In genomic region chr1:169137357-169137756, GRCh38 we compare ENCODE assay signal across 20 cellular contexts. TPM values are rescaled to one million over a fixed set of nuclear protein-coding genes. Genes with fewer than 3 reads are reported as not detected.
DNase-seq lines count a peak whose midpoint lies in the region; ATAC-seq, FAIRE-seq and TF ChIP-seq lines count a peak whose summit lies in the region.
"Had no signal": no experiment of that assay in that cellular context is flagged by ENCODE, and none has a peak within 500 bp of the region (broad histone marks: within the 10 kb centered on the region; RNA-seq: fewer than 3 reads in every experiment).

No MANE protein-coding gene starts in this region.

- FAIRE-seq in A549 (lab: Jason Lieb, UNC) = no peak
- peak; percentile 26 for FAIRE-seq in GM19239 (lab: Jason Lieb, UNC)
- FAIRE-seq: A204.1, D721Med, G401.6, GM12891, K562 had no signal

- no peak for TF ChIP-seq POLR2A in A549 (IDR thresholded peaks at IDR 0.05; ENCODE audit: low read length)

- H2BK5ac ChIP-seq in neuronal stem cell (ENCODE audit: low read length) = no peak overlapping the region

- no peak overlapping the region for H4K8ac ChIP-seq in neuronal stem cell (ENCODE audit: low read depth, low read length)

- POLR2A ChIA-PET in A549 (lab: Yijun Ruan, JAX) = no interaction called here

- no peak overlapping the region for H3K18ac ChIP-seq in neuronal stem cell (ENCODE audit: low read length)

- WGBS in A549 (ENCODE audit: missing lambda C conversion rate) = 91% methylated on average over 4 of the region's 4 CpGs
- WGBS in neuronal stem cell (ENCODE audit: extremely low coverage in 2 of 2, insufficient read length in 2 of 2, insufficient replicate concordance in 1 of 2), 2 donors = 100% methylated on average over 2 of the region's 4 CpGs; no CpG with 5 or more reads in 1 of the 2 donors

- no peaks in the 10 kb centered on the region for H3K27me3 ChIP-seq in neuronal stem cell (ENCODE audit: control insufficient read depth in 3 of 3, insufficient read depth in 3 of 3, low read depth in 1 of 3, low read length in 3 of 3)

- TF ChIP-seq RAD21 in A549 (conservative IDR thresholded peaks at IDR 0.05 in 1 of 2, IDR thresholded peaks at IDR 0.05 in 1 of 2) = no peak

- TF ChIP-seq CTCF in A549 (IDR thresholded peaks at IDR 0.05) = no peak

- H3K27ac ChIP-seq in A549 = peak overlapping the region in 1 of 2 experiments; percentile 41; a peak in 2 of 6 replicates
- no peak overlapping the region for H3K27ac ChIP-seq in neuronal stem cell (replicated peaks; ENCODE audit: low read length)
- H3K27ac ChIP-seq: C4-2B, HL-60 had no signal

- no peak overlapping the region for H3K9ac ChIP-seq in neuronal stem cell (ENCODE audit: low read depth, low read length, poor library complexity)

- no peak for TF ChIP-seq EP300 in A549 (IDR thresholded peaks at IDR 0.05)

- peaks cover 0 to 8% of the 10 kb centered on the region in 2 donors for H3K36me3 ChIP-seq in neuronal stem cell (replicated peaks in 1 of 2; ENCODE audit: control insufficient read depth in 2 of 2, insufficient read depth in 2 of 2, low read length in 2 of 2)

- H3K9me3 ChIP-seq in A549 = no peaks in the 10 kb centered on the region
- H3K9me3 ChIP-seq in neuronal stem cell (replicated peaks in 1 of 2; ENCODE audit: control insufficient read depth in 2 of 2, insufficient read depth in 1 of 2, low read depth in 1 of 2, low read length in 2 of 2) = no peaks in the 10 kb centered on the region
- H3K9me3 ChIP-seq: Caco-2 had no signal

- H3K4ac ChIP-seq in neuronal stem cell (ENCODE audit: low read length) = no peak overlapping the region

- DNase-seq in A549 (ENCODE audit: low read depth in 1 of 2, low spot score in 1 of 2) = no peak
- DNase-seq in GM19239 (ENCODE audit: insufficient read length, low spot score) = no peak
- no peak for DNase-seq in neuronal stem cell (ENCODE audit: low spot score)
- no peak for DNase-seq in SHP77 treated with DMSO at 0.1 percent for 48 hours (lab: John Stamatoyannopoulos, UW)
- no peak for DNase-seq in NCI-H345 (lab: John Stamatoyannopoulos, UW)
- DNase-seq in NCI-H446 treated with DMSO at 0.1 percent for 48 hours (lab: John Stamatoyannopoulos, UW) = no peak
- DNase-seq: AML-193; Caco-2; CD4-positive, alpha-beta T cell; H9; IMR-90 had no signal

- no peak overlapping the region for H3K14ac ChIP-seq in neuronal stem cell (ENCODE audit: low read length)

- H2AK5ac ChIP-seq in neuronal stem cell (ENCODE audit: low read depth, low read length) = no peak overlapping the region

- H3K4me1 ChIP-seq in A549 = peaks cover 56% of the 10 kb centered on the region
- no peaks in the 10 kb centered on the region for H3K4me1 ChIP-seq in neuronal stem cell (ENCODE audit: control insufficient read depth in 2 of 2, insufficient read depth in 1 of 2, low read depth in 1 of 2, low read length in 2 of 2)
- H3K4me1 ChIP-seq: Caco-2 had no signal

- no peak overlapping the region for H2AFZ ChIP-seq in neuronal stem cell (ENCODE audit: low read length)
- H2AFZ ChIP-seq: GM23338 had no signal

- no peak overlapping the region for H2BK120ac ChIP-seq in neuronal stem cell (ENCODE audit: low read depth, low read length)

- CTCF ChIA-PET in A549 (lab: Yijun Ruan, JAX) = interaction anchor here (1.3 kb wide), 2 partner anchors 14 to 534 kb away, joined by 3 to 4 read pairs; no protein-coding TSS in a partner anchor

- H2BK12ac ChIP-seq in neuronal stem cell (ENCODE audit: low read length) = no peak overlapping the region

- H3K4me3 ChIP-seq in A549 = no peak overlapping the region
- H3K4me3 ChIP-seq in neuronal stem cell (ENCODE audit: low read length in 2 of 2) = no peak overlapping the region
- H3K4me3 ChIP-seq: GM23338, K562 had no signal

- ATAC-seq in A549 (peak; percentile 20 to 33; a peak in 4 of 6 replicates), esophagus mucosa (peak; percentile 32)
- ATAC-seq: GM23338, K562 had no signal

- H4K91ac ChIP-seq in neuronal stem cell (ENCODE audit: low read depth, low read length, poor library complexity) = peak overlapping the region; percentile 46

- no peak overlapping the region for H2BK15ac ChIP-seq in neuronal stem cell (ENCODE audit: low read length)

- H3K4me2 ChIP-seq in A549 = no peak overlapping the region
- no peak overlapping the region for H3K4me2 ChIP-seq in neuronal stem cell (ENCODE audit: insufficient read depth, low read length, poor library complexity, severe bottlenecking)
- H3K4me2 ChIP-seq: GM23338 had no signal

- no peaks in the 10 kb centered on the region for H3K79me1 ChIP-seq in neuronal stem cell (ENCODE audit: low read depth, low read length)

- H3K23ac ChIP-seq in neuronal stem cell (ENCODE audit: low read depth, low read length, poor library complexity) = no peak overlapping the region

TF ChIP-seq in A549, 52 proteins besides CTCF, POLR2A, EP300 and RAD21:
- TF ChIP-seq RARB (CRISPR knock-in tag; IDR thresholded peaks at IDR 0.05) (no peak), CHD4 (IDR thresholded peaks at IDR 0.05; ENCODE audit: borderline replicate concordance) (no peak), E2F6 (IDR thresholded peaks at IDR 0.05; ENCODE audit: borderline replicate concordance, low read depth) (no peak), JUN (IDR thresholded peaks at IDR 0.05) (no peak), GATA3 (IDR thresholded peaks at IDR 0.05; ENCODE audit: borderline replicate concordance) (no peak), MAZ (IDR thresholded peaks at IDR 0.05; ENCODE audit: borderline replicate concordance, low read depth, low read length) (no peak), ZNF302 (CRISPR knock-in tag; IDR thresholded peaks at IDR 0.05) (no peak), MAFK (IDR thresholded peaks at IDR 0.05; ENCODE audit: partially characterized antibody) (no peak), POLR2AphosphoS2 (conservative IDR thresholded peaks at IDR 0.05; ENCODE audit: low read length) (no peak), KDM5A (IDR thresholded peaks at IDR 0.05) (no peak), PHF8 (IDR thresholded peaks at IDR 0.05; ENCODE audit: borderline replicate concordance, low read depth) (no peak), ZC3H11A (IDR thresholded peaks at IDR 0.05) (no peak), RNF2 (IDR thresholded peaks at IDR 0.05; ENCODE audit: borderline replicate concordance, low read depth) (no peak), RFX5 (IDR thresholded peaks at IDR 0.05) (no peak), RCOR1 (IDR thresholded peaks at IDR 0.05; ENCODE audit: low read depth, low read length) (no peak)

RNA-seq across cellular contexts. Expression of gene ATP1B1, which starts 30.9 kb away (rescaled TPM):
- polyA plus RNA-seq in A549 (2011; rRNA removed) = 323 and 377 TPM in 2 replicates
- 74.7 and 88.8 TPM in 2 replicates for polyA plus RNA-seq in A549 (2012; cell fraction: cytosol; rRNA removed)
- polyA plus RNA-seq in A549 (2012; cell fraction: nucleus; rRNA removed) = 51.7 and 61.3 TPM in 2 replicates
- polyA plus RNA-seq in A549 (2017; fragmentation: RNase III; extraction: RNeasy Plus Mini Kit Qiagen cat#74134 plus additional on column Dnase treatment) = 215 to 313 TPM (median 303 TPM) in 3 replicates
- polyA minus RNA-seq in A549 (2011; rRNA and poly(A)+ RNA removed) = 112 and 115 TPM in 2 replicates
- total RNA-seq in esophagus mucosa = 125 TPM
- 33.8 TPM for polyA plus RNA-seq in neuronal stem cell (2013, experiment 1 of 2)
- polyA plus RNA-seq in neuronal stem cell (2013, experiment 2 of 2) = 36.7 TPM
